ENCODE assay signal across 9 cellular contexts in the genomic region with DNA sequence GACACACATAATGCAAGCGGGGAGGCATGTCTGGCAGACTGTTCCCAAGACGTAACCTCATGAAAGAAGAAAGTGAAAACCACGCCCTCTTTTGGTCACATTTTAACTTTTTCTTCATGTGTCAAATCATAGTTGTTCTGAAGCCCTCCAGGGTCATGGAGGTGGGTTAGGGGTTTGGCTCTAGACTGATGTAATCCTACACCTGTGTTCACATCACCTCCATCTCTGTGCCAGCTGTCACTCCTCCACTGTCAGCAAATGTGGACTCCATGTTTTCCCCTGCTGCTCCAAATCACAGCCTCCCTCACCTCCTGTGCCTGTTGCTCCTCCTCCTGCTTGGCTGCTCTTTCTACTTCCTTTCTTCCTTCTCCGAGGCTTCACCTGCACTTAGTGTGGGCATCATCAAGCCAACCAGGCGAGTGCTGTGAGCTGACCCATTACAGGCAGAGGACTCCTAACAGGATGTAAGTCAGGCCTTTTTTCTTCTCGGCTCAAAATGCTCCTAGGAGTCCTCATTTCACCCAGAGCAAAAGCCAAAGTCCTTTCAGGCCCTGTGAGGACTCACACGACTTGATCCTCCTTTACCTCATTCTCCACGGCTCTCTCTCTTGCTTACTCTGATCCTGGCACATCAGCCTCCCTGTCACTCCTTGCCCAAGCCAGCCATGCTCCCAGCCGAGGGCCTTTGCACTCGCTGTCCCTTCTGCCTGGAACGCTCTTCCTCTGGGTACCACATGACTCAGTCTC.
DNase-seq lines count a peak whose midpoint lies in the region; ATAC-seq, FAIRE-seq and TF ChIP-seq lines count a peak whose summit lies in the region.
"Had no signal": no experiment of that assay in that cellular context is flagged by ENCODE, and none has a peak within 500 bp of the region (broad histone marks: within the 10 kb centered on the region; RNA-seq: fewer than 3 reads in every experiment).

No MANE protein-coding gene starts in this region.

- no peak overlapping the region for H3K4me3 Mint-ChIP-seq in osteocyte (ENCODE audit: unreplicated experiment)

- ATAC-seq in K562 (peak; percentile 87), GM21619 (IDR thresholded peaks at IDR 0.05; ENCODE audit: unreplicated experiment) (no peak)

- no peak overlapping the region for H3K4me2 ChIP-seq in K562 (ENCODE audit: insufficient read depth, low read length)

- 0 out of 2 replicates have a peak overlapping the region, but pooled peaks have one; percentile 8 for H2AFZ ChIP-seq in K562 (ENCODE audit: low read depth, low read length)

- peak; percentile 27 to 60; a peak in 3 of 4 replicates for TF ChIP-seq RAD21 in K562 (CRISPR knock-in tag; conservative IDR thresholded peaks at IDR 0.05 in 1 of 2, IDR thresholded peaks at IDR 0.05 in 1 of 2)

- H3K4me1 Mint-ChIP-seq in osteocyte (ENCODE audit: unreplicated experiment), result peaks cover 4% of the 10 kb centered on the region

- H3K36me3 ChIP-seq in K562 (ENCODE audit: control insufficient read depth, insufficient read depth, low read length), result no peaks in the 10 kb centered on the region
- no peaks in the 10 kb centered on the region for H3K36me3 ChIP-seq in Peyer's patch

- H3K4me3 ChIP-seq in K562, result no peak overlapping the region
- no peak overlapping the region for H3K4me3 ChIP-seq in Peyer's patch

- H3K36me3 Mint-ChIP-seq in osteocyte (ENCODE audit: unreplicated experiment), result no peaks in the 10 kb centered on the region

- H3K27ac Mint-ChIP-seq in osteocyte (ENCODE audit: unreplicated experiment), result no peak overlapping the region

- no peak for TF ChIP-seq EP300 in K562 (IDR thresholded peaks at IDR 0.05; ENCODE audit: low read length)

- no peaks in the 10 kb centered on the region for H3K9me1 ChIP-seq in K562 (ENCODE audit: control insufficient read depth, insufficient read depth, low read length)

- no peak overlapping the region for H3K9ac ChIP-seq in K562 (ENCODE audit: insufficient read depth in 1 of 2, low read depth in 2 of 2, low read length in 2 of 2)

- no peaks in the 10 kb centered on the region for H3K27me3 Mint-ChIP-seq in osteocyte (ENCODE audit: unreplicated experiment)

- H3K4me1 ChIP-seq in K562 (replicated peaks in 1 of 2; ENCODE audit: control insufficient read depth in 2 of 2, insufficient read depth in 2 of 2, low read length in 2 of 2) (no peaks in the 10 kb centered on the region), Peyer's patch (no peaks in the 10 kb centered on the region)

- POLR2A ChIA-PET in K562 (lab: Yijun Ruan, JAX), result no interaction called here

- FAIRE-seq in K562 (lab: Jason Lieb, UNC), result peak; percentile 79
- FAIRE-seq: colon had no signal

- WGBS in K562 (ENCODE audit: insufficient coverage, low coverage, missing lambda C conversion rate), result under 1% methylated on average over 11 of the region's 11 CpGs

- H4K20me1 ChIP-seq in K562 (replicated peaks; ENCODE audit: control insufficient read depth, insufficient read depth, low read length), result no peaks in the 10 kb centered on the region

- BruUV-seq in K562 (replicated peaks; lab: Mats Ljungman, UMichigan), result no TSS peak

- in situ Hi-C loops in K562 (cut with MboI), result no loop called here

- no peaks in the 10 kb centered on the region for H3K79me2 ChIP-seq in K562 (ENCODE audit: control insufficient read depth, insufficient read depth, low read length)

- TF ChIP-seq CTCF in K562 (IDR thresholded peaks at IDR 0.05 in 2 of 3, conservative IDR thresholded peaks at IDR 0.05 in 1 of 3; ENCODE audit: insufficient read depth in 2 of 3, low read depth in 1 of 3, low read length in 3 of 3), result peak; percentile 3 to 50 (median 45); a peak in 4 of 6 replicates
- TF ChIP-seq CTCF in osteocyte (IDR thresholded peaks at IDR 0.05), result peak; percentile 42
- TF ChIP-seq CTCF in Peyer's patch (IDR thresholded peaks at IDR 0.05), result no peak

- intact Hi-C loops in K562 (cut with micrococcal nuclease), result no loop called here

- no peak overlapping the region for H3K27ac ChIP-seq in K562 (ENCODE audit: extremely low read depth, low read depth, low read length)
- H3K27ac ChIP-seq in Peyer's patch, result no peak overlapping the region

- TF ChIP-seq POLR2A in K562 (conservative IDR thresholded peaks at IDR 0.05), result no peak
- TF ChIP-seq POLR2A in Peyer's patch (IDR thresholded peaks at IDR 0.05), result no peak

- H3K9me3 ChIP-seq in K562 (replicated peaks; ENCODE audit: control insufficient read depth, insufficient read depth, low read depth, low read length) (no peaks in the 10 kb centered on the region), Peyer's patch (no peaks in the 10 kb centered on the region)

- CTCF ChIA-PET in K562 (lab: Yijun Ruan, JAX; ENCODE audit: low intra/inter-chr PET ratio), result interaction anchor here (1.1 kb wide), 1 partner anchor 621 kb away, joined by 4 read pairs; no protein-coding TSS in a partner anchor

- H3K9me3 Mint-ChIP-seq in osteocyte (ENCODE audit: unreplicated experiment), result no peaks in the 10 kb centered on the region

- H3K27me3 ChIP-seq in K562 (ENCODE audit: control insufficient read depth in 2 of 2, insufficient read depth in 2 of 2, low read length in 2 of 2) (peaks cover 0 to 19% of the 10 kb centered on the region in 2 experiments; a peak in 4 of 5 replicates), Peyer's patch (no peaks in the 10 kb centered on the region)

- peak; percentile 63 for DNase-seq in NCI-H748 (lab: John Stamatoyannopoulos, UW; ENCODE audit: unreplicated experiment)
- no peak for DNase-seq in NCI-H748 treated with DMSO at 0.1 percent for 48 hours (lab: John Stamatoyannopoulos, UW)
- peak; percentile 51 for DNase-seq in HT-29 (ENCODE audit: low spot score)
- DNase-seq in K562 (ENCODE audit: extremely low read depth in 1 of 4, low spot score in 3 of 4), result peak in 1 of 4 experiments; percentile 61
- no peak for DNase-seq in osteocyte (ENCODE audit: extremely low spot score, unreplicated experiment)
- no peak for DNase-seq in GM19238 (ENCODE audit: insufficient read length, low spot score)
- no peak for DNase-seq in Peyer's patch

TF ChIP-seq in K562, 482 proteins besides CTCF, POLR2A, EP300 and RAD21:
- TF ChIP-seq, protein P1, sequence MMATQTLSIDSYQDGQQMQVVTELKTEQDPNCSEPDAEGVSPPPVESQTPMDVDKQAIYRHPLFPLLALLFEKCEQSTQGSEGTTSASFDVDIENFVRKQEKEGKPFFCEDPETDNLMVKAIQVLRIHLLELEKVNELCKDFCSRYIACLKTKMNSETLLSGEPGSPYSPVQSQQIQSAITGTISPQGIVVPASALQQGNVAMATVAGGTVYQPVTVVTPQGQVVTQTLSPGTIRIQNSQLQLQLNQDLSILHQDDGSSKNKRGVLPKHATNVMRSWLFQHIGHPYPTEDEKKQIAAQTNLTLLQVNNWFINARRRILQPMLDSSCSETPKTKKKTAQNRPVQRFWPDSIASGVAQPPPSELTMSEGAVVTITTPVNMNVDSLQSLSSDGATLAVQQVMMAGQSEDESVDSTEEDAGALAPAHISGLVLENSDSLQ (IDR thresholded peaks at IDR 0.05), result 0 out of 2 replicates have a peak, but pooled peaks have one; percentile 14
- TF ChIP-seq, protein P2, sequence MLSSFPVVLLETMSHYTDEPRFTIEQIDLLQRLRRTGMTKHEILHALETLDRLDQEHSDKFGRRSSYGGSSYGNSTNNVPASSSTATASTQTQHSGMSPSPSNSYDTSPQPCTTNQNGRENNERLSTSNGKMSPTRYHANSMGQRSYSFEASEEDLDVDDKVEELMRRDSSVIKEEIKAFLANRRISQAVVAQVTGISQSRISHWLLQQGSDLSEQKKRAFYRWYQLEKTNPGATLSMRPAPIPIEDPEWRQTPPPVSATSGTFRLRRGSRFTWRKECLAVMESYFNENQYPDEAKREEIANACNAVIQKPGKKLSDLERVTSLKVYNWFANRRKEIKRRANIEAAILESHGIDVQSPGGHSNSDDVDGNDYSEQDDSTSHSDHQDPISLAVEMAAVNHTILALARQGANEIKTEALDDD (IDR thresholded peaks at IDR 0.05), result no peak
- peak; percentile 18; the same call in 1 of the 2 replicates for TF ChIP-seq CXXC5 (CRISPR knock-in tag; IDR thresholded peaks at IDR 0.05)

Comparison
In these comparisons a context has a peak if more than half of its experiments do, and no peak if none do; other contexts are left out.
1. DNase-seq: peak in NCI-H748 (single experiment) and HT-29 (single experiment); none in NCI-H748 treated with DMSO at 0.1 percent for 48 hours (single experiment), osteocyte (single experiment), GM19238 (single experiment) and Peyer's patch (0 of 3).
2. CTCF ChIP-seq: peak in K562 (3 of 3) and osteocyte (single experiment); none in Peyer's patch (0 of 6).